8 cellular contexts compared by ENCODE assay signal in genomic region chr10:127612-128432, GRCh38. TPM values are rescaled to one million over a fixed set of nuclear protein-coding genes. Genes with fewer than 3 reads are reported as not detected.
DNase-seq lines count a peak whose midpoint lies in the region; ATAC-seq and TF ChIP-seq lines count a peak whose summit lies in the region.

No MANE protein-coding gene starts in this region.

- peak overlapping the region; percentile 73 to 90 for H3K4me3 Mint-ChIP-seq in activated T-cell treated with anti-CD3 and anti-CD28 coated beads, Interleukin-2, amount 50 U/mL, for 72 hours
- peak overlapping the region; percentile 67 for H3K4me3 Mint-ChIP-seq in stimulated activated effector memory CD8-positive, alpha-beta T cell treated with anti-CD3 and anti-CD28 coated beads, Interleukin-12 subunit alpha, Interleukin-12 subunit beta, amount 100 ng/mL, for 72 hours

- H3K27ac ChIP-seq in left ventricle myocardium inferior (replicated peaks), result no peak overlapping the region

- H3K4me1 Mint-ChIP-seq in activated T-cell treated with anti-CD3 and anti-CD28 coated beads, Interleukin-2, amount 50 U/mL, for 72 hours (ENCODE audit: low read depth), result peaks cover 27% of the 10 kb centered on the region
- H3K4me1 Mint-ChIP-seq in stimulated activated effector memory CD8-positive, alpha-beta T cell treated with anti-CD3 and anti-CD28 coated beads, Interleukin-12 subunit alpha, Interleukin-12 subunit beta, amount 100 ng/mL, for 72 hours, result peaks cover 19% of the 10 kb centered on the region

- peaks cover 8% of the 10 kb centered on the region for H3K27me3 Mint-ChIP-seq in activated T-cell treated with anti-CD3 and anti-CD28 coated beads, Interleukin-2, amount 50 U/mL, for 72 hours (ENCODE audit: low read depth)

- H3K27me3 ChIP-seq in left ventricle myocardium inferior (ENCODE audit: low read depth), result no peaks in the 10 kb centered on the region

- H3K27ac Mint-ChIP-seq in activated T-cell treated with anti-CD3 and anti-CD28 coated beads, Interleukin-2, amount 50 U/mL, for 72 hours, result peak overlapping the region; percentile 91
- peak overlapping the region; percentile 74 for H3K27ac Mint-ChIP-seq in stimulated activated effector memory CD8-positive, alpha-beta T cell treated with anti-CD3 and anti-CD28 coated beads, Interleukin-12 subunit alpha, Interleukin-12 subunit beta, amount 100 ng/mL, for 72 hours

- H3K4me3 ChIP-seq in left ventricle myocardium inferior, result peak overlapping the region; percentile 37

- no peak for DNase-seq in left ventricle myocardium inferior
- no peak for DNase-seq in cardiac septum (ENCODE audit: low spot score)
- peak; percentile 19 to 29 for DNase-seq in activated T-cell treated with anti-CD3 and anti-CD28 coated beads, Interleukin-2, amount 50 U/mL, for 72 hours
- no peak for DNase-seq in stimulated activated effector memory CD8-positive, alpha-beta T cell treated with anti-CD3 and anti-CD28 coated beads, Interleukin-12 subunit alpha, Interleukin-12 subunit beta, amount 100 ng/mL, for 72 hours (ENCODE audit: low spot score in 2 of 2)
- DNase-seq in activated CD8-positive, alpha-beta memory T cell treated with anti-CD3 and anti-CD28 coated beads, Interleukin-2, amount 50 U/mL, for 48 hours, result no peak
- no peak for DNase-seq in NCI-H526 (lab: John Stamatoyannopoulos, UW)
- no peak for DNase-seq in sciatic nerve (ENCODE audit: low spot score)

- intact Hi-C loops in left ventricle myocardium inferior (cut with micrococcal nuclease) (no loop called here), cardiac septum (cut with DNase I) (no loop called here), sciatic nerve (cut with DNase I) (no loop called here)

- ATAC-seq in HG03442 (IDR thresholded peaks at IDR 0.05; ENCODE audit: unreplicated experiment), result peak; percentile 55
- ATAC-seq in activated T-cell treated with anti-CD3 and anti-CD28 coated beads, Interleukin-2, amount 50 U/mL, for 72 hours (replicated peaks in 1 of 2), result peak; percentile 67 to 73
- peak; percentile 65 for ATAC-seq in stimulated activated effector memory CD8-positive, alpha-beta T cell treated with anti-CD3 and anti-CD28 coated beads, Interleukin-12 subunit alpha, Interleukin-12 subunit beta, amount 100 ng/mL, for 72 hours
- no peak for ATAC-seq in sciatic nerve

- H3K4me1 ChIP-seq in left ventricle myocardium inferior, result peaks cover 16% of the 10 kb centered on the region

- H3K9me3 ChIP-seq in left ventricle myocardium inferior (replicated peaks), result no peaks in the 10 kb centered on the region

- peaks cover 1 to 3% of the 10 kb centered on the region in 2 donors for H3K36me3 Mint-ChIP-seq in activated T-cell treated with anti-CD3 and anti-CD28 coated beads, Interleukin-2, amount 50 U/mL, for 72 hours (ENCODE audit: insufficient read depth in 2 of 2)
- no peaks in the 10 kb centered on the region for H3K36me3 Mint-ChIP-seq in stimulated activated effector memory CD8-positive, alpha-beta T cell treated with anti-CD3 and anti-CD28 coated beads, Interleukin-12 subunit alpha, Interleukin-12 subunit beta, amount 100 ng/mL, for 72 hours

- peaks cover 2 to 4% of the 10 kb centered on the region in 2 donors for H3K9me3 Mint-ChIP-seq in activated T-cell treated with anti-CD3 and anti-CD28 coated beads, Interleukin-2, amount 50 U/mL, for 72 hours
- H3K9me3 Mint-ChIP-seq in stimulated activated effector memory CD8-positive, alpha-beta T cell treated with anti-CD3 and anti-CD28 coated beads, Interleukin-12 subunit alpha, Interleukin-12 subunit beta, amount 100 ng/mL, for 72 hours, result no peaks in the 10 kb centered on the region

- H3K36me3 ChIP-seq in left ventricle myocardium inferior, result no peaks in the 10 kb centered on the region

- no peak for TF ChIP-seq CTCF in left ventricle myocardium inferior (IDR thresholded peaks at IDR 0.05; ENCODE audit: borderline replicate concordance)

RNA-seq across cellular contexts. Expression of gene ZMYND11, which starts 7.4 kb away (rescaled TPM):
- total RNA-seq in left ventricle myocardium inferior (79.6 TPM), cardiac septum (90.6 TPM), sciatic nerve (106 TPM)
- 10 to 100 TPM; 24.6 to 30.1 TPM for total RNA-seq in activated T-cell treated with anti-CD3 and anti-CD28 coated beads, Interleukin-2, amount 50 U/mL, for 72 hours

Comparison
In these comparisons a context has a peak if more than half of its experiments do, and no peak if none do; other contexts are left out.
1. DNase-seq: peak in activated T-cell treated with anti-CD3 and anti-CD28 coated beads, Interleukin-2, amount 50 U/mL, for 72 hours (2 of 2); none in left ventricle myocardium inferior (single experiment), cardiac septum (single experiment), stimulated activated effector memory CD8-positive, alpha-beta T cell treated with anti-CD3 and anti-CD28 coated beads, Interleukin-12 subunit alpha, Interleukin-12 subunit beta, amount 100 ng/mL, for 72 hours (0 of 2), activated CD8-positive, alpha-beta memory T cell treated with anti-CD3 and anti-CD28 coated beads, Interleukin-2, amount 50 U/mL, for 48 hours (single experiment), NCI-H526 (0 of 2) and sciatic nerve (single experiment).